28 cellular contexts compared by ENCODE assay signal in genomic region chr11:32143378-32143777, GRCh38.
"Had no signal": no experiment of that assay in that cellular context is flagged by ENCODE, and none has a peak within 500 bp of the region (broad histone marks: within the 10 kb centered on the region; RNA-seq: fewer than 3 reads in every experiment).

No MANE protein-coding gene starts in this region.

- ATAC-seq: activated CD4-positive, alpha-beta T cell treated with anti-CD3 and anti-CD28 coated beads for 36 hours; activated CD8-positive, alpha-beta memory T cell treated with anti-CD3 and anti-CD28 coated beads, Interleukin-2, amount 10 ng/mL, durations not matched to agents 7 days and 5 days; activated CD8-positive, alpha-beta T cell treated with anti-CD3 and anti-CD28 coated beads, Interleukin-2, amount 10 ng/mL, durations not matched to agents 7 days and 5 days; activated naive CD4-positive, alpha-beta T cell treated with anti-CD3 and anti-CD28 coated beads, Interleukin-2, amount 50 U/mL, for 72 hours; effector memory CD8-positive, alpha-beta T cell; T-helper 17 cell had no signal

- DNase-seq: activated CD4-positive, alpha-beta memory T cell treated with anti-CD3 and anti-CD28 coated beads for 36 hours; activated CD4-positive, alpha-beta T cell treated with anti-CD3 and anti-CD28 coated beads for 36 hours; activated CD4-positive, alpha-beta T cell treated with anti-CD3 and anti-CD28 coated beads, Interleukin-2, amount 10 ng/mL, durations not matched to agents 24 days and 14 days; activated CD4-positive, CD25-positive, alpha-beta regulatory T cell; activated CD4-positive, CD25-positive, alpha-beta regulatory T cell treated with anti-CD3 and anti-CD28 coated beads, Interleukin-2, amount 50 U/mL, for 72 hours; activated CD8-positive, alpha-beta memory T cell treated with anti-CD3 and anti-CD28 coated beads, Interleukin-2, amount 10 ng/mL, durations not matched to agents 7 days and 5 days; activated CD8-positive, alpha-beta memory T cell treated with anti-CD3 and anti-CD28 coated beads, Interleukin-2, amount 50 U/mL, for 4 hours; activated CD8-positive, alpha-beta T cell treated with anti-CD3 and anti-CD28 coated beads, Interleukin-2, amount 10 ng/mL, durations not matched to agents 7 days and 5 days; activated gamma-delta T cell; activated naive CD4-positive, alpha-beta T cell; activated naive CD4-positive, alpha-beta T cell treated with anti-CD3 and anti-CD28 coated beads, Interleukin-2, amount 10 ng/mL, durations not matched to agents 7 days and 5 days; activated naive CD8-positive, alpha-beta T cell treated with anti-CD3 and anti-CD28 coated beads, Interleukin-2, amount 10 ng/mL, durations not matched to agents 7 days and 5 days; activated T-cell treated with anti-CD3 and anti-CD28 coated beads, Interleukin-2, amount 50 U/mL, for 1 hour; activated T-cell treated with anti-CD3 and anti-CD28 coated beads, Interleukin-2, amount 50 U/mL, for 48 hours; cortex of kidney; dermis blood vessel endothelial cell; effector CD4-positive, alpha-beta T cell; effector memory CD8-positive, alpha-beta T cell; esophagus squamous epithelium; foreskin fibroblast; head of caudate nucleus; T-helper 1 cell; T-helper 17 cell; T1000 had no signal

- H3K36me3 Mint-ChIP-seq: activated CD4-positive, alpha-beta memory T cell treated with anti-CD3 and anti-CD28 coated beads for 36 hours; activated CD8-positive, alpha-beta memory T cell treated with anti-CD3 and anti-CD28 coated beads, Interleukin-2, amount 10 ng/mL, durations not matched to agents 7 days and 5 days; activated naive CD4-positive, alpha-beta T cell treated with anti-CD3 and anti-CD28 coated beads, Interleukin-2, amount 10 ng/mL, durations not matched to agents 7 days and 5 days; activated naive CD4-positive, alpha-beta T cell treated with anti-CD3 and anti-CD28 coated beads, Interleukin-2, amount 50 U/mL, for 72 hours; activated naive CD8-positive, alpha-beta T cell treated with anti-CD3 and anti-CD28 coated beads, Interleukin-2, amount 10 ng/mL, durations not matched to agents 7 days and 5 days; brain had no signal

- H3K4me3 Mint-ChIP-seq: activated CD4-positive, alpha-beta memory T cell treated with anti-CD3 and anti-CD28 coated beads for 36 hours; activated CD4-positive, alpha-beta T cell treated with anti-CD3 and anti-CD28 coated beads for 36 hours; activated CD4-positive, alpha-beta T cell treated with anti-CD3 and anti-CD28 coated beads, Interleukin-2, amount 10 ng/mL, durations not matched to agents 24 days and 14 days; activated CD8-positive, alpha-beta memory T cell treated with anti-CD3 and anti-CD28 coated beads, Interleukin-2, amount 10 ng/mL, durations not matched to agents 7 days and 5 days; activated CD8-positive, alpha-beta T cell treated with anti-CD3 and anti-CD28 coated beads, Interleukin-2, amount 10 ng/mL, durations not matched to agents 7 days and 5 days; activated naive CD4-positive, alpha-beta T cell treated with anti-CD3 and anti-CD28 coated beads, Interleukin-2, amount 10 ng/mL, durations not matched to agents 7 days and 5 days; activated naive CD8-positive, alpha-beta T cell treated with anti-CD3 and anti-CD28 coated beads, Interleukin-2, amount 10 ng/mL, durations not matched to agents 7 days and 5 days; brain; T-helper 17 cell; T-helper 2 cell treated with Interferon-gamma antibody and Interleukin-4, amounts not matched to agents 5 μg/mL and 100 μg/mL, for 36 hours had no signal

- H3K27ac Mint-ChIP-seq: activated CD4-positive, alpha-beta memory T cell treated with anti-CD3 and anti-CD28 coated beads for 36 hours; activated CD4-positive, alpha-beta T cell treated with anti-CD3 and anti-CD28 coated beads for 36 hours; activated CD4-positive, alpha-beta T cell treated with anti-CD3 and anti-CD28 coated beads, Interleukin-2, amount 10 ng/mL, durations not matched to agents 24 days and 14 days; activated CD8-positive, alpha-beta memory T cell treated with anti-CD3 and anti-CD28 coated beads, Interleukin-2, amount 10 ng/mL, durations not matched to agents 7 days and 5 days; activated CD8-positive, alpha-beta T cell treated with anti-CD3 and anti-CD28 coated beads, Interleukin-2, amount 10 ng/mL, durations not matched to agents 7 days and 5 days; activated naive CD4-positive, alpha-beta T cell treated with anti-CD3 and anti-CD28 coated beads, Interleukin-2, amount 10 ng/mL, durations not matched to agents 7 days and 5 days; activated naive CD4-positive, alpha-beta T cell treated with anti-CD3 and anti-CD28 coated beads, Interleukin-2, amount 50 U/mL, for 72 hours; activated naive CD8-positive, alpha-beta T cell treated with anti-CD3 and anti-CD28 coated beads, Interleukin-2, amount 10 ng/mL, durations not matched to agents 7 days and 5 days; brain; effector memory CD8-positive, alpha-beta T cell; T-helper 17 cell; T-helper 2 cell treated with Interferon-gamma antibody and Interleukin-4, amounts not matched to agents 5 μg/mL and 100 μg/mL, for 36 hours had no signal

- H3K27me3 Mint-ChIP-seq: activated naive CD8-positive, alpha-beta T cell treated with anti-CD3 and anti-CD28 coated beads, Interleukin-2, amount 10 ng/mL, durations not matched to agents 7 days and 5 days; central memory CD8-positive, alpha-beta T cell had no signal

- H3K4me1 Mint-ChIP-seq: activated CD4-positive, alpha-beta T cell treated with anti-CD3 and anti-CD28 coated beads for 36 hours; activated CD4-positive, alpha-beta T cell treated with anti-CD3 and anti-CD28 coated beads, Interleukin-2, amount 10 ng/mL, durations not matched to agents 24 days and 14 days; activated CD8-positive, alpha-beta memory T cell treated with anti-CD3 and anti-CD28 coated beads, Interleukin-2, amount 10 ng/mL, durations not matched to agents 7 days and 5 days; activated naive CD8-positive, alpha-beta T cell treated with anti-CD3 and anti-CD28 coated beads, Interleukin-2, amount 10 ng/mL, durations not matched to agents 7 days and 5 days; T-helper 17 cell had no signal

- H3K9me3 Mint-ChIP-seq: activated CD4-positive, alpha-beta memory T cell treated with anti-CD3 and anti-CD28 coated beads for 36 hours; activated CD4-positive, alpha-beta T cell treated with anti-CD3 and anti-CD28 coated beads, Interleukin-2, amount 10 ng/mL, durations not matched to agents 24 days and 14 days; activated naive CD4-positive, alpha-beta T cell treated with anti-CD3 and anti-CD28 coated beads, Interleukin-2, amount 10 ng/mL, durations not matched to agents 7 days and 5 days; activated naive CD8-positive, alpha-beta T cell treated with anti-CD3 and anti-CD28 coated beads, Interleukin-2, amount 10 ng/mL, durations not matched to agents 7 days and 5 days; central memory CD8-positive, alpha-beta T cell; effector memory CD8-positive, alpha-beta T cell; T-helper 2 cell treated with Interferon-gamma antibody and Interleukin-4, amounts not matched to agents 5 μg/mL and 100 μg/mL, for 36 hours had no signal
